ENCODE assay signal across 8 cellular contexts in genomic region chr21:34670220-34670961, GRCh38. TPM values are rescaled to one million over a fixed set of nuclear protein-coding genes. Genes with fewer than 3 reads are reported as not detected.
DNase-seq lines count a peak whose midpoint lies in the region; FAIRE-seq and TF ChIP-seq lines count a peak whose summit lies in the region.

No MANE protein-coding gene starts in this region.

- H3K27me3 ChIP-seq in iPS DF 6.9 (ENCODE audit: control insufficient read depth, insufficient read depth, low read length) (peaks cover 17% of the 10 kb centered on the region), small intestine (ENCODE audit: control insufficient read depth in 2 of 2, insufficient read depth in 2 of 2, low read length in 2 of 2) (peaks cover 7 to 22% of the 10 kb centered on the region in 2 donors)

- no peaks in the 10 kb centered on the region; the same call in 1 of the 2 replicates for H3K4me1 ChIP-seq in iPS DF 6.9 (ENCODE audit: control insufficient read depth, insufficient read depth, low read length)
- H3K4me1 ChIP-seq in small intestine (ENCODE audit: control insufficient read depth in 2 of 2, insufficient read depth in 1 of 2, low read depth in 1 of 2, low read length in 1 of 2), result no peaks in the 10 kb centered on the region

- H3K27ac ChIP-seq in iPS DF 6.9 (ENCODE audit: low read length) (no peak overlapping the region), small intestine (ENCODE audit: low read depth in 1 of 2, low read length in 1 of 2) (peak overlapping the region in 1 of 2 donors; percentile 30)

- DNase-seq in activated T-cell treated with anti-CD3 and anti-CD28 coated beads, Interleukin-2, amount 50 U/mL, for 48 hours, result peak; percentile 23 to 31
- DNase-seq in iPS DF 6.9 (ENCODE audit: low read depth, low spot score) (no peak), small intestine (no peak), cerebellar nuclear complex (lab: John Stamatoyannopoulos, UW) (no peak), HTR-8/SVneo (ENCODE audit: insufficient read length, low spot score) (no peak), DMS79 (lab: John Stamatoyannopoulos, UW) (no peak), HPDE6-E6E7 (ENCODE audit: extremely low spot score) (no peak)

- H3K4me3 ChIP-seq in iPS DF 6.9 (ENCODE audit: low read length) (peak overlapping the region; percentile 38), small intestine (ENCODE audit: low read depth in 1 of 2, low read length in 2 of 2) (peak overlapping the region; percentile 52 to 57)

- WGBS in iPS DF 6.9 (ENCODE audit: insufficient coverage, insufficient read length), result no CpG with 5 or more reads among the region's 70 CpGs
- 0 to 2% (median 1%) methylated on average over 55 to 70 of the region's 70 CpGs for WGBS in small intestine, 3 donors

- FAIRE-seq in small intestine (lab: Jason Lieb, UNC) (no peak), HTR-8/SVneo (lab: Jason Lieb, UNC) (no peak)

- H3K9me3 ChIP-seq in iPS DF 6.9 (ENCODE audit: control insufficient read depth, insufficient read depth, low read length) (no peaks in the 10 kb centered on the region), small intestine (ENCODE audit: control insufficient read depth, low read depth) (no peaks in the 10 kb centered on the region)

- H3K36me3 ChIP-seq in iPS DF 6.9 (ENCODE audit: control insufficient read depth, insufficient read depth, low read length) (no peaks in the 10 kb centered on the region), small intestine (ENCODE audit: control insufficient read depth in 2 of 2, insufficient read depth in 2 of 2, low read length in 2 of 2) (no peaks in the 10 kb centered on the region)

- peak; percentile 42 for TF ChIP-seq CTCF in GM12874 (IDR thresholded peaks at IDR 0.05; ENCODE audit: insufficient read depth, low read depth, low read length)

RNA-seq across cellular contexts. Expression of gene CLIC6, which starts 1.6 kb away (rescaled TPM):
- polyA plus RNA-seq in small intestine, result 1 to 10 TPM in 1 of 3 donors, under 1 TPM in 2; 0.22 to 3.2 (median 0.81) TPM

RNA-seq across cellular contexts. Expression of gene RCAN1, which starts 55.5 kb away (rescaled TPM):
- 10 to 100 TPM; 23.6 to 38.9 (median 31.6) TPM for polyA plus RNA-seq in small intestine

Comparison
In these comparisons a context has a peak if more than half of its experiments do, and no peak if none do; other contexts are left out.
1. DNase-seq: peak in activated T-cell treated with anti-CD3 and anti-CD28 coated beads, Interleukin-2, amount 50 U/mL, for 48 hours (2 of 2); none in iPS DF 6.9 (single experiment), small intestine (single experiment), cerebellar nuclear complex (0 of 2), HTR-8/SVneo (single experiment), DMS79 (single experiment) and HPDE6-E6E7 (single experiment).